ENCODE assay signal across 6 cellular contexts in genomic region chr10:87026747-87027508, GRCh38. TPM values are rescaled to one million over a fixed set of nuclear protein-coding genes. Genes with fewer than 3 reads are reported as not detected.
"Had no signal": no experiment of that assay in that cellular context is flagged by ENCODE, and none has a peak within 500 bp of the region (broad histone marks: within the 10 kb centered on the region; RNA-seq: fewer than 3 reads in every experiment).

No MANE protein-coding gene starts in this region.

RNA-seq across cellular contexts. Expression of gene FAM25A, which starts 6.8 kb away (rescaled TPM):
- total RNA-seq: GM23248, H4, H7, HFFc6, HT1080 had no signal
- polyA plus RNA-seq: GM23248, IgD-negative memory B cell had no signal

RNA-seq across cellular contexts. Expression of gene ADIRF, which starts 58.6 kb away (rescaled TPM):
- total RNA-seq: H4, H7 had no signal
- polyA plus RNA-seq: IgD-negative memory B cell had no signal
